ENCODE assay signal across 7 cellular contexts in the genomic region with DNA sequence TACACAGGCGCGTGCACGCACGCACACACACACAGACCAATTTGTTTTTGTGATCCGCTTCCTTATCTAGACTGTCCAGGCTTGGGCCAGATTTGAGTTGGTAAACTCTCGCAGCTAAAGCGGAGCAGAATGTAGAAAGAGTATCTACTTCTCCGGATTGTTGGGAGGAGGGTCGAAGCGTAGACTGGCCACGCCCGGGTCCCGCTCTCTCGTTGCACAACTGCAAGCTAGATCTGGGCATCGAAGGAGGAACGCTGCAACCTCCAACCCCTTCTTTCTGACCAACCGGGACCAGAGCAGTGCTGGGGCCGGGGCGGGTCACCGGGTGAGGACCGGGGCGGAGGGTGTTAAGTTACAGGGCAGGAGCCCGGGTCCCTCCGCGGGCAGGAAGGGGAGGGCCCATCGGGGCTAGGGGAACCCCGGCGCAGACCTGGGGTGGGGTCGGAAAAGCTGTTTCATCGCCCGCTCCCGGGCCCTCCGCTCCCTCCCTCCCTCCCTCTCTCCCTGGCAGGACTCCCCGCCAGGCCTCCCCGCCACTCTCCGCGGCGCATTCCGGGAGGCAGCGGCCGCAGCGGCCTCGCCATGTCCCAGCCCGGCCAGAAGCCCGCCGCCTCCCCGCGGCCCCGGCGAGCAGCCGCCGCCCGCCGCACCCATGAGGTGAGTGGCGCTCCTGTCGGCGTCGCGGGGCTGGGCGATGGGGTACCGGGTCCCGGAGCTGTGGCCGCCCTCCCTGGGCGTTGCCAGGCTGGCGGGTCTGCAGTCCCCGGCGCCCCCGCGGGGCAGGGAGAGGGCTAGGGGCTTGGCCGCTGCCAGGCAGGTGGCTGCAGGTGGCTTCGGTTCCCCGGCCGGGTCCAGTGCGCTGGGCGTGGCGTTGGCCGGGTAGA.
A peak's percentile ranks its signal among the peaks of the same experiment; 100 is the strongest.
DNase-seq lines count a peak whose midpoint lies in the region; ATAC-seq and TF ChIP-seq lines count a peak whose summit lies in the region.

A gene with protein sequence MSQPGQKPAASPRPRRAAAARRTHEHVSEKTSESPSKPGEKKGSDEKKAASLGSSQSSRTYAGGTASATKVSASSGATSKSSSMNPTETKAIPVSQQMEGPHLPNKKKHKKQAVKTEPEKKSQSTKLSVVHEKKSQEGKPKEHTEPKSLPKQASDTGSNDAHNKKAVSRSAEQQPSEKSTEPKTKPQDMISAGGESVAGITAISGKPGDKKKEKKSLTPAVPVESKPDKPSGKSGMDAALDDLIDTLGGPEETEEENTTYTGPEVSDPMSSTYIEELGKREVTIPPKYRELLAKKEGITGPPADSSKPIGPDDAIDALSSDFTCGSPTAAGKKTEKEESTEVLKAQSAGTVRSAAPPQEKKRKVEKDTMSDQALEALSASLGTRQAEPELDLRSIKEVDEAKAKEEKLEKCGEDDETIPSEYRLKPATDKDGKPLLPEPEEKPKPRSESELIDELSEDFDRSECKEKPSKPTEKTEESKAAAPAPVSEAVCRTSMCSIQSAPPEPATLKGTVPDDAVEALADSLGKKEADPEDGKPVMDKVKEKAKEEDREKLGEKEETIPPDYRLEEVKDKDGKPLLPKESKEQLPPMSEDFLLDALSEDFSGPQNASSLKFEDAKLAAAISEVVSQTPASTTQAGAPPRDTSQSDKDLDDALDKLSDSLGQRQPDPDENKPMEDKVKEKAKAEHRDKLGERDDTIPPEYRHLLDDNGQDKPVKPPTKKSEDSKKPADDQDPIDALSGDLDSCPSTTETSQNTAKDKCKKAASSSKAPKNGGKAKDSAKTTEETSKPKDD (plus strand): TSS at position 536 of the 884 bp plus-strand sequence. CDS start 47 bp downstream, at position 583.

- no peak for TF ChIP-seq CTCF in GM13976 (IDR thresholded peaks at IDR 0.05; ENCODE audit: borderline replicate concordance, control extremely low read depth, extremely low read depth, insufficient read depth, missing control alignments)

- DNase-seq in GM13976 (ENCODE audit: low spot score), result peak; percentile 91
- DNase-seq in NCI-H2029 (lab: John Stamatoyannopoulos, UW), result peak; percentile 42
- DNase-seq in activated CD4-positive, CD25-positive, alpha-beta regulatory T cell treated with anti-CD3 and anti-CD28 coated beads, Interleukin-2, amount 50 U/mL, for 72 hours, result peak; percentile 79
- DNase-seq in cerebellar cortex (ENCODE audit: low spot score), result peak; percentile 72
- DNase-seq in kidney tubule cell (ENCODE audit: low spot score), result peak; percentile 98
- peak; percentile 62 to 69 for DNase-seq in stimulated activated CD4-positive, alpha-beta T cell treated with anti-CD3 and anti-CD28 coated beads, Interleukin-1b, Interleukin-23, amount 100 ng/mL, for 4 hours (ENCODE audit: low read depth in 2 of 2)

- peak; percentile 56 for ATAC-seq in HG02623 (IDR thresholded peaks at IDR 0.05; ENCODE audit: unreplicated experiment)

- in situ Hi-C loops in GM13976 (cut with MboI; ENCODE audit: low sequenced_read_pairs, unreplicated experiment), result no loop called here

Comparison
In these comparisons a context has a peak if more than half of its experiments do, and no peak if none do; other contexts are left out.
1. Peak in every context shown above with its lines: DNase-seq and ATAC-seq.
2. DNase-seq: peak in every context shown above with its lines; median percentile 98 in kidney tubule cell; 91 in GM13976; 79 in activated CD4-positive, CD25-positive, alpha-beta regulatory T cell treated with anti-CD3 and anti-CD28 coated beads, Interleukin-2, amount 50 U/mL, for 72 hours; 72 in cerebellar cortex; 66 in stimulated activated CD4-positive, alpha-beta T cell treated with anti-CD3 and anti-CD28 coated beads, Interleukin-1b, Interleukin-23, amount 100 ng/mL, for 4 hours; 42 in NCI-H2029.